Comparison of ENCODE assay signal across 15 cellular contexts in genomic region chr9:124688238-124688904, GRCh38.
"Had no signal": no experiment of that assay in that cellular context is flagged by ENCODE, and none has a peak within 500 bp of the region (broad histone marks: within the 10 kb centered on the region; RNA-seq: fewer than 3 reads in every experiment).

No MANE protein-coding gene starts in this region.

- H3K27ac Mint-ChIP-seq: naive B cell; stimulated activated naive B cell treated with anti-CD40 and anti-IgM and Interleukin-4, amounts not matched to agents 10 μg/mL and 1 μg/mL and 100 μg/mL, for 72 hours; stimulated activated naive CD8-positive, alpha-beta T cell treated with anti-CD3 and anti-CD28 coated beads, Interleukin-15, amount 100 ng/mL, for 72 hours had no signal

- DNase-seq: effector CD8-positive, alpha-beta T cell; foreskin melanocyte; head of caudate nucleus; left colon; left ventricle myocardium superior; mesenchymal stem cell; naive B cell; posterior cingulate gyrus; sigmoid colon; stimulated activated CD4-positive, alpha-beta T cell treated with anti-CD3 and anti-CD28 coated beads, Interleukin-2, amount 100 ng/mL, for 24 hours; stimulated activated CD4-positive, alpha-beta T cell treated with anti-CD3 and anti-CD28 coated beads, Interleukin-4, amount 100 ng/mL, for 4 hours; stimulated activated naive B cell treated with anti-CD40 and anti-IgM and Interleukin-4, amounts not matched to agents 10 μg/mL and 1 μg/mL and 100 μg/mL, for 72 hours; stimulated activated naive CD8-positive, alpha-beta T cell treated with anti-CD3 and anti-CD28 coated beads, Interleukin-15, amount 100 ng/mL, for 72 hours; testis; upper lobe of right lung had no signal

- H3K9me3 Mint-ChIP-seq: naive B cell; stimulated activated naive B cell treated with anti-CD40 and anti-IgM and Interleukin-4, amounts not matched to agents 10 μg/mL and 1 μg/mL and 100 μg/mL, for 72 hours; stimulated activated naive CD8-positive, alpha-beta T cell treated with anti-CD3 and anti-CD28 coated beads, Interleukin-15, amount 100 ng/mL, for 72 hours had no signal

- H3K4me3 Mint-ChIP-seq: naive B cell; stimulated activated naive B cell treated with anti-CD40 and anti-IgM and Interleukin-4, amounts not matched to agents 10 μg/mL and 1 μg/mL and 100 μg/mL, for 72 hours; stimulated activated naive CD8-positive, alpha-beta T cell treated with anti-CD3 and anti-CD28 coated beads, Interleukin-15, amount 100 ng/mL, for 72 hours had no signal

- H3K4me1 Mint-ChIP-seq: naive B cell; stimulated activated naive CD8-positive, alpha-beta T cell treated with anti-CD3 and anti-CD28 coated beads, Interleukin-15, amount 100 ng/mL, for 72 hours had no signal

- H3K36me3 Mint-ChIP-seq: stimulated activated naive B cell treated with anti-CD40 and anti-IgM and Interleukin-4, amounts not matched to agents 10 μg/mL and 1 μg/mL and 100 μg/mL, for 72 hours had no signal

- ATAC-seq: left colon; left ventricle myocardium superior; stimulated activated naive B cell treated with anti-CD40 and anti-IgM and Interleukin-4, amounts not matched to agents 10 μg/mL and 1 μg/mL and 100 μg/mL, for 72 hours; stimulated activated naive CD8-positive, alpha-beta T cell treated with anti-CD3 and anti-CD28 coated beads, Interleukin-15, amount 100 ng/mL, for 72 hours; upper lobe of right lung had no signal

- H3K27me3 Mint-ChIP-seq: naive B cell; stimulated activated naive B cell treated with anti-CD40 and anti-IgM and Interleukin-4, amounts not matched to agents 10 μg/mL and 1 μg/mL and 100 μg/mL, for 72 hours; stimulated activated naive CD8-positive, alpha-beta T cell treated with anti-CD3 and anti-CD28 coated beads, Interleukin-15, amount 100 ng/mL, for 72 hours had no signal
